In genomic region chr1:117696567-117696966, GRCh38 we compare ENCODE assay signal across 13 cellular contexts.
A peak's percentile ranks its signal among the peaks of the same experiment; 100 is the strongest.
DNase-seq lines count a peak whose midpoint lies in the region; ATAC-seq and TF ChIP-seq lines count a peak whose summit lies in the region.
"Had no signal": no experiment of that assay in that cellular context is flagged by ENCODE, and none has a peak within 500 bp of the region (broad histone marks: within the 10 kb centered on the region; RNA-seq: fewer than 3 reads in every experiment).

No MANE protein-coding gene starts in this region.

- H3K36me3 ChIP-seq in PC-3 (ENCODE audit: low read depth, low read length) (no peaks in the 10 kb centered on the region), duodenal mucosa (ENCODE audit: control insufficient read depth in 1 of 2, insufficient read depth in 2 of 2, low read length in 2 of 2) (no peaks in the 10 kb centered on the region), lung (ENCODE audit: control insufficient read depth in 2 of 2, insufficient read depth in 2 of 2, low read length in 2 of 2) (no peaks in the 10 kb centered on the region), thyroid gland (no peaks in the 10 kb centered on the region)

- H3K4me3 ChIP-seq in PC-3 (ENCODE audit: low read length) (no peak overlapping the region), duodenal mucosa (ENCODE audit: low read depth in 1 of 2, low read length in 2 of 2) (no peak overlapping the region), lung (no peak overlapping the region), thyroid gland (replicated peaks in 1 of 3) (no peak overlapping the region)
- H3K4me3 ChIP-seq: SK-N-MC had no signal

- peaks cover 7% of the 10 kb centered on the region; the same call in 1 of the 2 replicates for H3K4me1 ChIP-seq in PC-3 (ENCODE audit: insufficient read depth, low read length)
- no peaks in the 10 kb centered on the region for H3K4me1 ChIP-seq in duodenal mucosa (ENCODE audit: control insufficient read depth in 1 of 2, insufficient read depth in 2 of 2, low read length in 2 of 2)
- no peaks in the 10 kb centered on the region for H3K4me1 ChIP-seq in lung (ENCODE audit: control insufficient read depth in 2 of 2, insufficient read depth in 2 of 2, low read length in 2 of 2)
- H3K4me1 ChIP-seq in thyroid gland: peaks cover 0 to 9% of the 10 kb centered on the region in 2 donors

- H3K79me2 ChIP-seq in PC-3 (ENCODE audit: low read length): no peaks in the 10 kb centered on the region

- H4K20me1 ChIP-seq in PC-3 (ENCODE audit: low read length): no peaks in the 10 kb centered on the region

- no peaks in the 10 kb centered on the region; the same call in 1 of the 2 replicates for H3K27me3 ChIP-seq in PC-3 (ENCODE audit: low read length)
- H3K27me3 ChIP-seq in duodenal mucosa (ENCODE audit: control insufficient read depth in 1 of 2, insufficient read depth in 2 of 2, low read length in 2 of 2): peaks cover 4 to 5% of the 10 kb centered on the region in 2 donors
- no peaks in the 10 kb centered on the region for H3K27me3 ChIP-seq in lung (ENCODE audit: control insufficient read depth, insufficient read depth)
- no peaks in the 10 kb centered on the region for H3K27me3 ChIP-seq in thyroid gland

- POLR2A ChIA-PET in PC-3 (lab: Charles Lee; ENCODE audit: unreplicated experiment): no interaction called here

- H2AFZ ChIP-seq in PC-3 (ENCODE audit: low read length): peak overlapping the region; percentile 48; the same call in 1 of the 2 replicates

- H3F3A ChIP-seq in PC-3 (ENCODE audit: low read length, unreplicated experiment): no peaks in the 10 kb centered on the region

- WGBS in lung, 2 donors: 79 to 83% methylated on average over 1 of the region's 1 CpG
- 75 to 79% methylated on average over 1 of the region's 1 CpG for WGBS in thyroid gland, 2 donors

- no TSS peak for BruUV-seq in PC-3 (replicated peaks; lab: Mats Ljungman, UMichigan)

- intact Hi-C loops in PC-3 (cut with micrococcal nuclease): no loop called here
- intact Hi-C loops in thyroid gland (cut with DNase I): no loop called here

- no peak overlapping the region for H3K4me2 ChIP-seq in PC-3 (ENCODE audit: low read length)

- H3K9me3 ChIP-seq in PC-3 (ENCODE audit: low read length) (no peaks in the 10 kb centered on the region), duodenal mucosa (ENCODE audit: control insufficient read depth in 1 of 2, low read length in 2 of 2) (no peaks in the 10 kb centered on the region), lung (ENCODE audit: control insufficient read depth in 2 of 2, insufficient read depth in 1 of 2, low read length in 1 of 2) (peaks cover 0 to 1% of the 10 kb centered on the region in 2 donors), thyroid gland (no peaks in the 10 kb centered on the region)

- H3K9ac ChIP-seq in PC-3 (ENCODE audit: low read length): no peak overlapping the region
- no peak overlapping the region for H3K9ac ChIP-seq in duodenal mucosa (ENCODE audit: low read depth in 1 of 2, low read length in 2 of 2)

- no peak overlapping the region for H3K4me3 Mint-ChIP-seq in type B pancreatic cell
- H3K4me3 Mint-ChIP-seq: activated naive CD8-positive, alpha-beta T cell treated with anti-CD3 and anti-CD28 coated beads, Interleukin-2, amount 50 U/mL, for 24 hours; WTC11 had no signal

- no peaks in the 10 kb centered on the region for H3K9me3 Mint-ChIP-seq in type B pancreatic cell
- H3K9me3 Mint-ChIP-seq: activated naive CD8-positive, alpha-beta T cell treated with anti-CD3 and anti-CD28 coated beads, Interleukin-2, amount 50 U/mL, for 24 hours; WTC11 had no signal

- H3K27ac ChIP-seq in PC-3 (ENCODE audit: low read length) (no peak overlapping the region), duodenal mucosa (ENCODE audit: low read depth, low read length) (peak overlapping the region; percentile 20), lung (ENCODE audit: low read depth in 1 of 2, low read length in 1 of 2) (peak overlapping the region; percentile 41 to 50), thyroid gland (peak overlapping the region; percentile 47 to 84 (median 69))
- H3K27ac ChIP-seq: SK-N-MC had no signal

- peaks cover 9% of the 10 kb centered on the region for H3K27me3 Mint-ChIP-seq in type B pancreatic cell

- no peak overlapping the region for H3K27ac Mint-ChIP-seq in type B pancreatic cell
- H3K27ac Mint-ChIP-seq: activated naive CD8-positive, alpha-beta T cell treated with anti-CD3 and anti-CD28 coated beads, Interleukin-2, amount 50 U/mL, for 24 hours; WTC11 had no signal

- no peak for DNase-seq in PC-3
- DNase-seq in lung (ENCODE audit: low spot score): no peak
- DNase-seq in thyroid gland: no peak
- DNase-seq in type B pancreatic cell (ENCODE audit: extremely low spot score, unreplicated experiment): no peak
- no peak for DNase-seq in effector CD8-positive, alpha-beta T cell (lab: John Stamatoyannopoulos, UW)
- no peak for DNase-seq in NCI-H774 (lab: John Stamatoyannopoulos, UW)
- DNase-seq in T1000 (lab: John Stamatoyannopoulos, UW): no peak
- DNase-seq: activated naive CD8-positive, alpha-beta T cell treated with anti-CD3 and anti-CD28 coated beads, Interleukin-2, amount 50 U/mL, for 24 hours; NCI-H2171; stimulated activated naive CD8-positive, alpha-beta T cell treated with anti-CD3 and anti-CD28 coated beads, Interleukin-15, Interleukin-2, amounts not matched to agents 100 U/mL and 50 U/mL, for 24 hours had no signal

- peaks cover 4% of the 10 kb centered on the region for H3K4me1 Mint-ChIP-seq in type B pancreatic cell (ENCODE audit: unreplicated experiment)
- H3K4me1 Mint-ChIP-seq: activated naive CD8-positive, alpha-beta T cell treated with anti-CD3 and anti-CD28 coated beads, Interleukin-2, amount 50 U/mL, for 24 hours had no signal

- no peak for TF ChIP-seq POLR2A in thyroid gland (IDR thresholded peaks at IDR 0.05)

- ATAC-seq in PC-3: no peak
- ATAC-seq in lung (ENCODE audit: insufficient read depth, low FRiP score): no peak
- ATAC-seq: activated naive CD8-positive, alpha-beta T cell treated with anti-CD3 and anti-CD28 coated beads, Interleukin-2, amount 50 U/mL, for 24 hours; stimulated activated naive CD8-positive, alpha-beta T cell treated with anti-CD3 and anti-CD28 coated beads, Interleukin-15, Interleukin-2, amounts not matched to agents 100 U/mL and 50 U/mL, for 24 hours had no signal

- no peaks in the 10 kb centered on the region for H3K9me2 ChIP-seq in PC-3 (replicated peaks; ENCODE audit: low read length)

- TF ChIP-seq CTCF in PC-3 (conservative IDR thresholded peaks at IDR 0.05; ENCODE audit: low read depth, low read length) (no peak), lung (IDR thresholded peaks at IDR 0.05; ENCODE audit: control extremely low read depth, extremely low read depth) (no peak), thyroid gland (IDR thresholded peaks at IDR 0.05) (no peak), type B pancreatic cell (conservative IDR thresholded peaks at IDR 0.05) (no peak)

- CTCF ChIA-PET in PC-3 (lab: Charles Lee): no interaction called here

- H3K36me3 Mint-ChIP-seq in type B pancreatic cell: no peaks in the 10 kb centered on the region
- H3K36me3 Mint-ChIP-seq: WTC11 had no signal
